26 cellular contexts compared by ENCODE assay signal in genomic region chr2:154238252-154238651, GRCh38.
"Had no signal": no experiment of that assay in that cellular context is flagged by ENCODE, and none has a peak within 500 bp of the region (broad histone marks: within the 10 kb centered on the region; RNA-seq: fewer than 3 reads in every experiment).

No MANE protein-coding gene starts in this region.

- H3K4me1 ChIP-seq: colonic mucosa, esophagus muscularis mucosa, esophagus squamous epithelium, foreskin keratinocyte, gastrocnemius medialis, gastroesophageal sphincter, heart left ventricle, heart right ventricle had no signal

- H3K36me3 ChIP-seq: colonic mucosa, esophagus muscularis mucosa, esophagus squamous epithelium, gastrocnemius medialis, gastroesophageal sphincter, heart left ventricle, heart right ventricle had no signal

- H3K4me2 ChIP-seq: hepatocyte had no signal

- ATAC-seq: effector memory CD8-positive, alpha-beta T cell; esophagus mucosa; foreskin keratinocyte; gastrocnemius medialis; gastroesophageal sphincter; heart left ventricle; heart right ventricle had no signal

- H3K4me1 Mint-ChIP-seq: endodermal cell had no signal

- H3K27me3 Mint-ChIP-seq: dendritic cell treated with granulocyte-macrophage colony-stimulating factor and Interleukin-4, amounts not matched to agents 40 ng/mL and 50 ng/mL, for 4 days; effector memory CD8-positive, alpha-beta T cell had no signal

- H3K27ac Mint-ChIP-seq: dendritic cell treated with granulocyte-macrophage colony-stimulating factor and Interleukin-4, amounts not matched to agents 40 ng/mL and 50 ng/mL, for 4 days; effector memory CD8-positive, alpha-beta T cell; endodermal cell had no signal

- H2AFZ ChIP-seq: hepatocyte had no signal

- H3K4me3 Mint-ChIP-seq: dendritic cell treated with granulocyte-macrophage colony-stimulating factor and Interleukin-4, amounts not matched to agents 40 ng/mL and 50 ng/mL, for 4 days; effector memory CD8-positive, alpha-beta T cell; endodermal cell had no signal

- H3K9me3 Mint-ChIP-seq: endodermal cell had no signal

- DNase-seq: colonic mucosa; cortex of kidney; dermis blood vessel endothelial cell; dorsolateral prefrontal cortex; effector CD4-positive, alpha-beta T cell; effector CD8-positive, alpha-beta T cell; effector memory CD4-positive, alpha-beta T cell; effector memory CD8-positive, alpha-beta T cell; endodermal cell; erythroblast; esophagus squamous epithelium; foreskin fibroblast; foreskin keratinocyte; foreskin melanocyte; gastrocnemius medialis; glutamatergic neuron; head of caudate nucleus; heart left ventricle; heart right ventricle had no signal

- H3K27ac ChIP-seq: colonic mucosa, coronary artery, dorsolateral prefrontal cortex, epithelial cell of prostate, esophagus muscularis mucosa, esophagus squamous epithelium, foreskin keratinocyte, gastrocnemius medialis, gastroesophageal sphincter, heart left ventricle, heart right ventricle, hepatocyte had no signal

- H3K4me3 ChIP-seq: colonic mucosa, coronary artery, dorsolateral prefrontal cortex, esophagus muscularis mucosa, esophagus squamous epithelium, gastrocnemius medialis, gastroesophageal sphincter, heart left ventricle, heart right ventricle, hepatocyte had no signal

- H3K9me3 ChIP-seq: colonic mucosa, esophagus muscularis mucosa, esophagus squamous epithelium, gastrocnemius medialis, gastroesophageal sphincter, heart right ventricle had no signal

- H3K27me3 ChIP-seq: colonic mucosa, dorsolateral prefrontal cortex, esophagus muscularis mucosa, esophagus squamous epithelium, foreskin keratinocyte, gastrocnemius medialis, gastroesophageal sphincter, heart left ventricle, heart right ventricle, hepatocyte had no signal

- H3K79me2 ChIP-seq: hepatocyte had no signal
